14 cellular contexts compared by ENCODE assay signal in genomic region chr16:53629607-53630312, GRCh38.
A peak's percentile ranks its signal among the peaks of the same experiment; 100 is the strongest.
DNase-seq lines count a peak whose midpoint lies in the region; ATAC-seq, FAIRE-seq and TF ChIP-seq lines count a peak whose summit lies in the region.
"Had no signal": no experiment of that assay in that cellular context is flagged by ENCODE, and none has a peak within 500 bp of the region (broad histone marks: within the 10 kb centered on the region; RNA-seq: fewer than 3 reads in every experiment).

No MANE protein-coding gene starts in this region.

- H3K4me3 ChIP-seq in HEK293 (ENCODE audit: low read depth, low read length) = no peak overlapping the region
- H3K4me3 ChIP-seq in HepG2 (replicated peaks in 1 of 3; ENCODE audit: insufficient read depth in 1 of 3, low read depth in 2 of 3, low read length in 3 of 3) = no peak overlapping the region

- H4K20me1 ChIP-seq in HepG2 (ENCODE audit: insufficient read depth, low read length) = no peaks in the 10 kb centered on the region

- ATAC-seq in HepG2 (no peak), HG03135 (IDR thresholded peaks at IDR 0.05; ENCODE audit: unreplicated experiment) (no peak), HG03460 (IDR thresholded peaks at IDR 0.05; ENCODE audit: unreplicated experiment) (no peak)
- ATAC-seq: T-cell had no signal

- H3K9me3 ChIP-seq in HEK293 (ENCODE audit: control insufficient read depth, insufficient read depth, low read depth, low read length) (no peaks in the 10 kb centered on the region), HepG2 (ENCODE audit: low read length) (no peaks in the 10 kb centered on the region)
- H3K9me3 ChIP-seq: Caco-2 had no signal

- no peak for TF ChIP-seq RAD21 in HepG2 (CRISPR knock-in tag; IDR thresholded peaks at IDR 0.05)

- CTCF ChIA-PET in HEK293 (lab: Yijun Ruan, JAX) (no interaction called here), HepG2 (lab: Yijun Ruan, JAX; ENCODE audit: low intra/inter-chr PET ratio, low total read pairs) (no interaction called here)

- no peak overlapping the region for H2AFZ ChIP-seq in HepG2 (ENCODE audit: low read length)

- no peak overlapping the region for H3K27ac ChIP-seq in HEK293 (ENCODE audit: extremely low read depth, low read depth, low read length)
- no peak overlapping the region for H3K27ac ChIP-seq in HepG2 (ENCODE audit: extremely low read length, insufficient read depth, low read length)

- H3K27me3 ChIP-seq in HepG2 (ENCODE audit: control insufficient read depth in 1 of 2, insufficient read depth in 2 of 2, low read length in 2 of 2) = no peaks in the 10 kb centered on the region

- 81% methylated on average over 6 of the region's 6 CpGs for WGBS in HepG2 (ENCODE audit: low lambda C conversion rate)

- POLR2A ChIA-PET in HEK293 (lab: Yijun Ruan, JAX) = no interaction called here
- POLR2A ChIA-PET in HepG2 (lab: Yijun Ruan, JAX) = no interaction called here

- BruUV-seq in HepG2 (replicated peaks; lab: Mats Ljungman, UMichigan) = no TSS peak

- H3K36me3 ChIP-seq in HEK293 (ENCODE audit: control insufficient read depth in 2 of 2, insufficient read depth in 1 of 2, low read length in 2 of 2) (peaks cover 0 to 11% of the 10 kb centered on the region in 2 experiments; a peak in 1 of 3 replicates), HepG2 (replicated peaks in 1 of 2; ENCODE audit: control insufficient read depth in 1 of 2, insufficient read depth in 2 of 2, low read length in 2 of 2) (no peaks in the 10 kb centered on the region)

- FAIRE-seq in HepG2 (lab: Jason Lieb, UNC) = no peak

- no peak for TF ChIP-seq POLR2A in HepG2 (IDR thresholded peaks at IDR 0.05; ENCODE audit: insufficient read depth in 1 of 2, low read depth in 2 of 2, low read length in 2 of 2)

- peak; percentile 25 to 66 for DNase-seq in NCI-H2081 (lab: John Stamatoyannopoulos, UW)
- no peak for DNase-seq in NCI-H2081 treated with DMSO at 0.1 percent for 48 hours (lab: John Stamatoyannopoulos, UW)
- peak; percentile 0 for DNase-seq in NCI-H446 treated with DMSO at 0.1 percent for 48 hours (lab: John Stamatoyannopoulos, UW)
- peak; percentile 7 for DNase-seq in HepG2 (ENCODE audit: low spot score)
- no peak for DNase-seq in Ammon's horn (ENCODE audit: low spot score)
- DNase-seq: Caco-2, H7, MV-4-11, NCI-H146, NCI-H526, T-cell had no signal

- H3K4me2 ChIP-seq in HepG2 (ENCODE audit: low read depth, low read length) = no peak overlapping the region

- H3K9ac ChIP-seq in HepG2 (ENCODE audit: insufficient read depth, low read depth, low read length) = no peak overlapping the region

- TF ChIP-seq EP300 in HepG2 (IDR thresholded peaks at IDR 0.05; ENCODE audit: low read depth in 2 of 2, low read length in 2 of 2) (no peak), HepG2 (CRISPR knock-in tag; IDR thresholded peaks at IDR 0.05; ENCODE audit: borderline replicate concordance) (no peak)

- in situ Hi-C loops in HepG2 (cut with HindIII; ENCODE audit: extremely low pct_ligation_motif_present, low pct_unique_long_range_greater_than_20kb) = no loop called here

- intact Hi-C loops in HepG2 (cut with micrococcal nuclease; ENCODE audit: unreplicated experiment) = no loop called here

- TF ChIP-seq CTCF in HEK293 (tag by site-specific recombination; IDR thresholded peaks at IDR 0.05) = no peak
- no peak for TF ChIP-seq CTCF in HepG2 (CRISPR knock-in tag; IDR thresholded peaks at IDR 0.05)

- H3K4me1 ChIP-seq in HEK293 (ENCODE audit: control insufficient read depth, insufficient read depth, low read length) (no peaks in the 10 kb centered on the region), HepG2 (ENCODE audit: insufficient read depth, low read length) (no peaks in the 10 kb centered on the region)

- no peaks in the 10 kb centered on the region for H3K79me2 ChIP-seq in HepG2 (ENCODE audit: insufficient read depth, low read length)

TF ChIP-seq in HEK293, 187 proteins besides CTCF, POLR2A, EP300 and RAD21:
- TF ChIP-seq SCRT2 (tag by site-specific recombination; IDR thresholded peaks at IDR 0.05) (peak; percentile 48; the same call in 1 of the 2 replicates), ZNF10 (tag by site-specific recombination; IDR thresholded peaks at IDR 0.05) (no peak), ZNF112 (tag by site-specific recombination; IDR thresholded peaks at IDR 0.05) (no peak)

TF ChIP-seq in HepG2, 621 proteins besides CTCF, POLR2A, EP300 and RAD21:
- TF ChIP-seq ZNF782 (CRISPR knock-in tag; IDR thresholded peaks at IDR 0.05; ENCODE audit: borderline replicate concordance) (no peak), ELF4 (CRISPR knock-in tag; IDR thresholded peaks at IDR 0.05; ENCODE audit: borderline replicate concordance) (no peak), HHEX (CRISPR knock-in tag; IDR thresholded peaks at IDR 0.05) (no peak), BCLAF1 (IDR thresholded peaks at IDR 0.05) (no peak), MAFK (conservative IDR thresholded peaks at IDR 0.05 in 1 of 2, IDR thresholded peaks at IDR 0.05 in 1 of 2; ENCODE audit: low read length in 2 of 2) (peak; percentile 21 to 56; a peak in 2 of 4 replicates), MAFF (IDR thresholded peaks at IDR 0.05; ENCODE audit: low read depth, low read length) (0 out of 2 replicates have a peak, but pooled peaks have one; percentile 12)

Comparison
In these comparisons a context has a peak if more than half of its experiments do, and no peak if none do; other contexts are left out.
1. DNase-seq: peak in NCI-H2081 (2 of 2), NCI-H446 treated with DMSO at 0.1 percent for 48 hours (single experiment) and HepG2 (single experiment); none in NCI-H2081 treated with DMSO at 0.1 percent for 48 hours (single experiment) and Ammon's horn (single experiment).